ENCODE assay signal across 20 cellular contexts in the genomic region with DNA sequence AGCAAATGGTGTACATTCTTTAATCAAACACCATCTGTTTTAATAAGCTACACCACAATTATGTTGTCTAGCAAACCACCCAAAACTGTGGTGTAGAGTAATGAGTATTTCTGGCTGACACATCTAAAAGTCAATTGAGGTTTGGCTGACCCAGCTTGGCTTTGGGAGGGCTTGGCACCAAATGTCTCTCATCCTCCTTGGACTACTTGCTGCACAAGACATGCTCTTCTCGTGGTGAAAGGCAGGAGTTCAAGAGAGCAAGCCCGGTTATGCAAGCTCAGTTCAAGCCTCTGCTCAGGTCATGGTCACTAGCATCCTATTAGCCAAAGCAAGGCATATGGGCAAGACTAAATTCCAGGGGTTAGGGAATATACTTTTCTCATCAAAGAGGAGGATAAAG.
"Had no signal": no experiment of that assay in that cellular context is flagged by ENCODE, and none has a peak within 500 bp of the region (broad histone marks: within the 10 kb centered on the region; RNA-seq: fewer than 3 reads in every experiment).

No MANE protein-coding gene starts in this region.

- H3K27ac ChIP-seq: coronary artery, esophagus muscularis mucosa, gastrocnemius medialis, neutrophil, pancreas, sigmoid colon, skin epidermis, spleen, thoracic aorta, tibial nerve, upper lobe of left lung had no signal

- H3K4me3 ChIP-seq: coronary artery, esophagus muscularis mucosa, gastrocnemius medialis, lung, pancreas, sigmoid colon, skin epidermis, spleen, thoracic aorta, tibial nerve, upper lobe of left lung had no signal

- ATAC-seq: gastrocnemius medialis; natural killer cell treated with Interleukin-12 subunit alpha and Interleukin-12 subunit beta and Interleukin-15 and Interleukin-18, amount 100 ng/mL, for 72 hours; pancreas; stimulated activated naive B cell treated with anti-CD40 and anti-IgM and Interleukin-4, amounts not matched to agents 10 μg/mL and 1 μg/mL and 100 μg/mL, for 72 hours had no signal

- H3K4me1 ChIP-seq: gastrocnemius medialis, pancreas, sigmoid colon, spleen, tibial nerve, upper lobe of left lung had no signal

- H3K27me3 ChIP-seq: esophagus muscularis mucosa, gastrocnemius medialis, pancreas, sigmoid colon, tibial nerve, upper lobe of left lung had no signal

- H3K36me3 ChIP-seq: esophagus muscularis mucosa, gastrocnemius medialis, neutrophil, pancreas, sigmoid colon, spleen, thoracic aorta, tibial nerve, upper lobe of left lung had no signal

- H3K9me3 ChIP-seq: esophagus muscularis mucosa, gastrocnemius medialis, neutrophil, pancreas, sigmoid colon, spleen, thoracic aorta, tibial nerve, upper lobe of left lung had no signal

- DNase-seq: dermis blood vessel endothelial cell; effector memory CD4-positive, alpha-beta T cell; foreskin fibroblast; gastrocnemius medialis; head of caudate nucleus; naive B cell; pancreas; sigmoid colon; spleen; stimulated activated CD4-positive, alpha-beta T cell treated with anti-CD3 and anti-CD28 coated beads, Interleukin-2, amount 100 ng/mL, for 48 hours; stimulated activated naive B cell treated with anti-CD40 and anti-IgM and Interleukin-4, amounts not matched to agents 10 μg/mL and 1 μg/mL and 100 μg/mL, for 72 hours; upper lobe of left lung had no signal
